Comparison of ENCODE assay signal across 8 cellular contexts in the genomic region with DNA sequence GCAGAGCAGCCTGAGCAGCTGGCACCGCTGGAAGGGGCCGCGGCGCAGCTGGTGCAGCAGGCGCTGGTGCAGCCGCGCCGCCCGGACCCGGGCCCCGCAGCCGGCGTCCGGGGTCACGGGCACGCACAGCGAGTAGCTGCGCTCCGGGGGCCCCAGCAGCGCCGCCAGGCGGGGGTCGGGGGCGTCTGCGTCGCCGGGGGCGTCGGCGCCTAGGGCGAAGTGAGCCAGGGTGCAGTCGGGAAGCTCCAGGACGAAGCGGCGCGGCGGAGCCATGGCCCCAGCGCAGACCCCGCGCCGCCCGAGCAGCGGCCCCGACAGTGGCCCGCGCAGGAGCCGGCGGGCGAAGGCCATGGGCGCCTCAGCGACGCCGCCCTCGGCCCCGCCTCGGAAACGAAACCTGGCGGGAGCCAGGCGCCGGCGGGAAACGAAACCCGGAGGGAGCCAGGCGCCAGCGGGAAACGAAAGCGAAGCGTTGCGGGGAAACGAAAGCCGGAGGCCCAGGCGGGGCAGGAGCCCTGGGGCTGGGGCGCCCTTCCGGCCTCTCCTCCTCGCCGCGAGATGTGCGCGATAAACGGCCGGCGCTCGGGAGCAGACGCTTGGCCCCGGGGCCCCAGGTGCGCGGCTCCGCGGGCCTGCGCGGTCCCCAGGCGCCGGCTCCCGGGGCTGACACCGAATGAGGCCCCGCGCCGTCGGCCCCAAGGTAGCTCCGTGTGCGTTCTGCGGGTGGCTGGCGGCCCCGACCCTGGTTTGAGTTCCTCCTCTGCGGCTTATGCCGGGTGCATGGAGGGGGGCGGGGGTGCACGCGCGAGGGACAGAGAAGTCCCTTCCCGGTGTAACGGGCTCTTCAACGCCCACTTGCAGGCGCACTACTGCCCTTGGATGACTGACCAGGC. TPM values are rescaled to one million over a fixed set of nuclear protein-coding genes. Genes with fewer than 3 reads are reported as not detected.
A peak's percentile ranks its signal among the peaks of the same experiment; 100 is the strongest.
DNase-seq lines count a peak whose midpoint lies in the region; ATAC-seq and TF ChIP-seq lines count a peak whose summit lies in the region.

A gene with protein sequence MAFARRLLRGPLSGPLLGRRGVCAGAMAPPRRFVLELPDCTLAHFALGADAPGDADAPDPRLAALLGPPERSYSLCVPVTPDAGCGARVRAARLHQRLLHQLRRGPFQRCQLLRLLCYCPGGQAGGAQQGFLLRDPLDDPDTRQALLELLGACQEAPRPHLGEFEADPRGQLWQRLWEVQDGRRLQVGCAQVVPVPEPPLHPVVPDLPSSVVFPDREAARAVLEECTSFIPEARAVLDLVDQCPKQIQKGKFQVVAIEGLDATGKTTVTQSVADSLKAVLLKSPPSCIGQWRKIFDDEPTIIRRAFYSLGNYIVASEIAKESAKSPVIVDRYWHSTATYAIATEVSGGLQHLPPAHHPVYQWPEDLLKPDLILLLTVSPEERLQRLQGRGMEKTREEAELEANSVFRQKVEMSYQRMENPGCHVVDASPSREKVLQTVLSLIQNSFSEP (minus strand): TSS at position 562 of the 893 bp plus-strand sequence. CDS start 211 bp downstream, at position 351.

- H3K4me3 ChIP-seq in Panc1 (ENCODE audit: low read depth in 2 of 2, low read length in 2 of 2) (peak within 1 kb of the TSS; percentile 55 to 56), fibroblast of villous mesenchyme (ENCODE audit: low read depth, low read length) (peak within 1 kb of the TSS; percentile 62), neuronal stem cell (ENCODE audit: low read length in 2 of 2) (peak within 1 kb of the TSS; percentile 51 to 86)

- H4K8ac ChIP-seq in neuronal stem cell (ENCODE audit: low read depth, low read length), result no peak within 1 kb of the TSS

- H3K27ac ChIP-seq in Panc1 (ENCODE audit: low read length) (no peak within 1 kb of the TSS), neuronal stem cell (replicated peaks; ENCODE audit: low read length) (no peak within 1 kb of the TSS), temporal lobe (ENCODE audit: low read depth, low read length) (peak within 1 kb of the TSS; percentile 6)

- peak; percentile 34 for DNase-seq in CMK (ENCODE audit: low read depth)
- peak; percentile 88 for DNase-seq in GM19238 (ENCODE audit: insufficient read length, low spot score)
- no peak for DNase-seq in Panc1 (ENCODE audit: low read depth, low spot score)
- DNase-seq in activated T-helper 1 cell treated with anti-CD3 and anti-CD28 coated beads, Interleukin-2, amount 50 U/mL, for 16 hours (ENCODE audit: low read depth in 1 of 2, low spot score in 1 of 2), result peak; percentile 55 to 69
- DNase-seq in fibroblast of villous mesenchyme (ENCODE audit: low read depth), result peak; percentile 53
- peak; percentile 30 for DNase-seq in neuronal stem cell (ENCODE audit: low spot score)

- peak within 1 kb of the TSS; percentile 96 for H3K4me2 ChIP-seq in neuronal stem cell (ENCODE audit: insufficient read depth, low read length, poor library complexity, severe bottlenecking)

- H3K9ac ChIP-seq in neuronal stem cell (ENCODE audit: low read depth, low read length, poor library complexity), result peak within 1 kb of the TSS; percentile 73

- POLR2A ChIA-PET in Panc1 (lab: Charles Lee), result no interaction called here

- WGBS in neuronal stem cell (ENCODE audit: extremely low coverage in 2 of 2, insufficient read length in 2 of 2, insufficient replicate concordance in 1 of 2), 2 donors, result no CpG with 5 or more reads among the region's 114 CpGs

- H2BK12ac ChIP-seq in neuronal stem cell (ENCODE audit: low read length), result peak within 1 kb of the TSS; percentile 61

- peaks cover 3% of the 10 kb centered on the region; the same call in 1 of the 2 replicates for H3K4me1 ChIP-seq in Panc1 (ENCODE audit: control insufficient read depth, insufficient read depth, low read length)
- H3K4me1 ChIP-seq in neuronal stem cell (ENCODE audit: control insufficient read depth in 2 of 2, insufficient read depth in 1 of 2, low read depth in 1 of 2, low read length in 2 of 2), result peaks cover 2 to 3% of the 10 kb centered on the region in 2 donors

- H3K9me3 ChIP-seq in Panc1 (ENCODE audit: control insufficient read depth, insufficient read depth, low read depth, low read length), result no peaks in the 10 kb centered on the region
- peaks cover 0 to 2% of the 10 kb centered on the region in 2 donors for H3K9me3 ChIP-seq in neuronal stem cell (replicated peaks in 1 of 2; ENCODE audit: control insufficient read depth in 2 of 2, insufficient read depth in 1 of 2, low read depth in 1 of 2, low read length in 2 of 2)

- no peak within 1 kb of the TSS for H2BK15ac ChIP-seq in neuronal stem cell (ENCODE audit: low read length)

- H3K27me3 ChIP-seq in Panc1 (ENCODE audit: control insufficient read depth, insufficient read depth, low read length), result peaks cover 23% of the 10 kb centered on the region
- peaks cover 0 to 35% (median 7%) of the 10 kb centered on the region in 3 experiments for H3K27me3 ChIP-seq in neuronal stem cell (ENCODE audit: control insufficient read depth in 3 of 3, insufficient read depth in 3 of 3, low read depth in 1 of 3, low read length in 3 of 3)

- H2BK5ac ChIP-seq in neuronal stem cell (ENCODE audit: low read length), result peak within 1 kb of the TSS; percentile 59

- no peak within 1 kb of the TSS for H2AK5ac ChIP-seq in neuronal stem cell (ENCODE audit: low read depth, low read length)

- no TSS peak for BruUV-seq in Panc1 (replicated peaks; lab: Mats Ljungman, UMichigan)

- H3K23ac ChIP-seq in neuronal stem cell (ENCODE audit: low read depth, low read length, poor library complexity), result peak within 1 kb of the TSS; percentile 46

- intact Hi-C loops in Panc1 (cut with micrococcal nuclease; ENCODE audit: unreplicated experiment), result no loop called here

- no peak within 1 kb of the TSS for H2BK120ac ChIP-seq in neuronal stem cell (ENCODE audit: low read depth, low read length)

- TF ChIP-seq CTCF in Panc1 (IDR thresholded peaks at IDR 0.05), result peak; percentile 43
- TF ChIP-seq CTCF in fibroblast of villous mesenchyme (IDR thresholded peaks at IDR 0.05; ENCODE audit: insufficient read depth, low read depth, low read length), result no peak

- in situ Hi-C loops in Panc1 (cut with HindIII; ENCODE audit: low pct_unique_long_range_greater_than_20kb, low sequenced_read_pairs), result no loop called here

- H3K36me3 ChIP-seq in Panc1 (ENCODE audit: control insufficient read depth, insufficient read depth, low read length) (no peaks in the 10 kb centered on the region), neuronal stem cell (replicated peaks in 1 of 2; ENCODE audit: control insufficient read depth in 2 of 2, insufficient read depth in 2 of 2, low read length in 2 of 2) (no peaks in the 10 kb centered on the region)

- peak within 1 kb of the TSS; percentile 83 for H3K18ac ChIP-seq in neuronal stem cell (ENCODE audit: low read length)

- no peak within 1 kb of the TSS for H4K91ac ChIP-seq in neuronal stem cell (ENCODE audit: low read depth, low read length, poor library complexity)

- ATAC-seq in HG03432 (IDR thresholded peaks at IDR 0.05; ENCODE audit: unreplicated experiment) (peak; percentile 84), Panc1 (peak; percentile 79)

- H2AFZ ChIP-seq in neuronal stem cell (ENCODE audit: low read length), result peak within 1 kb of the TSS; percentile 95

- H3K14ac ChIP-seq in neuronal stem cell (ENCODE audit: low read length), result no peak within 1 kb of the TSS

- CTCF ChIA-PET in Panc1 (lab: Charles Lee), result no interaction called here

- no peaks in the 10 kb centered on the region for H3K79me1 ChIP-seq in neuronal stem cell (ENCODE audit: low read depth, low read length)

- H3K4ac ChIP-seq in neuronal stem cell (ENCODE audit: low read length), result no peak within 1 kb of the TSS

RNA-seq across cellular contexts. Expression of the gene that starts here (rescaled TPM):
- total RNA-seq in Panc1 (2021; ENCODE audit: unreplicated experiment), result 0.80 TPM
- 0.28 TPM for polyA plus RNA-seq in Panc1 (2012; ENCODE audit: insufficient read length)
- total RNA-seq in fibroblast of villous mesenchyme, result 1.7 and 1.9 TPM in 2 replicates
- polyA plus RNA-seq in neuronal stem cell (2013, experiment 1 of 2), result 0.21 TPM
- 0.19 TPM for polyA plus RNA-seq in neuronal stem cell (2013, experiment 2 of 2)
- 7.9 TPM for total RNA-seq in temporal lobe

Comparison
In these comparisons a context has a peak if more than half of its experiments do, and no peak if none do; other contexts are left out.
1. Peak in ATAC-seq and H3K4me3 ChIP-seq in Panc1; RNA of the gene not detected or under 1 TPM.